Comparison of ENCODE assay signal across 9 cellular contexts in genomic region chr14:47442206-47442605, GRCh38.
DNase-seq lines count a peak whose midpoint lies in the region; ATAC-seq and TF ChIP-seq lines count a peak whose summit lies in the region.
"Had no signal": no experiment of that assay in that cellular context is flagged by ENCODE, and none has a peak within 500 bp of the region (broad histone marks: within the 10 kb centered on the region; RNA-seq: fewer than 3 reads in every experiment).

No MANE protein-coding gene starts in this region.

- no peaks in the 10 kb centered on the region for H3K27me3 ChIP-seq in upper lobe of right lung

- intact Hi-C loops in upper lobe of right lung (cut with DNase I) = no loop called here

- in situ Hi-C loops in SK-MEL-5 (cut with HindIII; ENCODE audit: low pct_unique_long_range_greater_than_20kb, low sequenced_read_pairs) = no loop called here

- H3K4me3 ChIP-seq in upper lobe of right lung = no peak overlapping the region

- ATAC-seq in upper lobe of right lung = peak; percentile 48
- ATAC-seq: natural killer cell treated with Interleukin-12 subunit alpha and Interleukin-12 subunit beta and Interleukin-15 and Interleukin-18, amount 100 ng/mL, for 72 hours had no signal

- no peak for TF ChIP-seq CTCF in upper lobe of right lung (IDR thresholded peaks at IDR 0.05)

- H3K4me1 ChIP-seq in upper lobe of right lung = no peaks in the 10 kb centered on the region

- no peaks in the 10 kb centered on the region for H3K36me3 ChIP-seq in upper lobe of right lung

- no peaks in the 10 kb centered on the region for H3K9me3 ChIP-seq in upper lobe of right lung

- DNase-seq in SIG-M5 treated with dmso at 0.1 percent for 504 hours (lab: John Stamatoyannopoulos, UW; ENCODE audit: unreplicated experiment) = peak; percentile 2
- no peak for DNase-seq in SIG-M5 (lab: John Stamatoyannopoulos, UW)
- DNase-seq in SK-MEL-5 (ENCODE audit: low read depth, low spot score) = peak; percentile 90
- peak; percentile 38 for DNase-seq in foreskin melanocyte
- no peak for DNase-seq in upper lobe of right lung
- no peak for DNase-seq in GM19238 (ENCODE audit: insufficient read length, low spot score)
- DNase-seq in AG20443 (ENCODE audit: low spot score) = no peak
- no peak for DNase-seq in DMS153 (lab: John Stamatoyannopoulos, UW)

- no peak overlapping the region for H3K27ac ChIP-seq in upper lobe of right lung

Comparison
In these comparisons a context has a peak if more than half of its experiments do, and no peak if none do; other contexts are left out.
1. DNase-seq: peak in SIG-M5 treated with dmso at 0.1 percent for 504 hours (single experiment), SK-MEL-5 (single experiment) and foreskin melanocyte (single experiment); none in SIG-M5 (single experiment), upper lobe of right lung (single experiment), GM19238 (single experiment), AG20443 (single experiment) and DMS153 (single experiment).